ENCODE assay signal across 8 cellular contexts in the genomic region with DNA sequence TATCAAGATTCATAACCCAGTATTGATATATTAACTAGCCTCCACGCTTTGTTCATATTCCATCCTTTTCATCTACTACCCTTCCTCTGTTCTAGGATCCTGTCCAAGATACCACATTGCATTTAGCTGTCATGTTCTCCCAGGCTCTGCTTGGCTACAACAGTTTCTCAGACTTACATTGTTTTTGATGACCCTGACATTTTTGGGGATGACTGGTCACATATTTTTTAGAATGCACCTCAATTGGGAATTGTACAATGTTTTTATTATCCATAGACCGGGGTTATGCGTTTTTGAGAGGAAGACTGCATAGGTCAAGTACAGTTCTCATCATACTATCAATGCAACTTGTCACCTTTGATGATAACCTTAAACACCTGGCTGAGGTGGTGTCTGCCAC.
"Had no signal": no experiment of that assay in that cellular context is flagged by ENCODE, and none has a peak within 500 bp of the region (broad histone marks: within the 10 kb centered on the region; RNA-seq: fewer than 3 reads in every experiment).

No MANE protein-coding gene starts in this region.

- ATAC-seq: GM12878 had no signal

- DNase-seq: GDM1, GF-D8 had no signal

- FAIRE-seq: G401.6, GM12878, GM12891, GM12892, GM18507, GM19239 had no signal

- H3K4me3 ChIP-seq: GM12878 had no signal
